ENCODE assay signal across 8 cellular contexts in the genomic region with DNA sequence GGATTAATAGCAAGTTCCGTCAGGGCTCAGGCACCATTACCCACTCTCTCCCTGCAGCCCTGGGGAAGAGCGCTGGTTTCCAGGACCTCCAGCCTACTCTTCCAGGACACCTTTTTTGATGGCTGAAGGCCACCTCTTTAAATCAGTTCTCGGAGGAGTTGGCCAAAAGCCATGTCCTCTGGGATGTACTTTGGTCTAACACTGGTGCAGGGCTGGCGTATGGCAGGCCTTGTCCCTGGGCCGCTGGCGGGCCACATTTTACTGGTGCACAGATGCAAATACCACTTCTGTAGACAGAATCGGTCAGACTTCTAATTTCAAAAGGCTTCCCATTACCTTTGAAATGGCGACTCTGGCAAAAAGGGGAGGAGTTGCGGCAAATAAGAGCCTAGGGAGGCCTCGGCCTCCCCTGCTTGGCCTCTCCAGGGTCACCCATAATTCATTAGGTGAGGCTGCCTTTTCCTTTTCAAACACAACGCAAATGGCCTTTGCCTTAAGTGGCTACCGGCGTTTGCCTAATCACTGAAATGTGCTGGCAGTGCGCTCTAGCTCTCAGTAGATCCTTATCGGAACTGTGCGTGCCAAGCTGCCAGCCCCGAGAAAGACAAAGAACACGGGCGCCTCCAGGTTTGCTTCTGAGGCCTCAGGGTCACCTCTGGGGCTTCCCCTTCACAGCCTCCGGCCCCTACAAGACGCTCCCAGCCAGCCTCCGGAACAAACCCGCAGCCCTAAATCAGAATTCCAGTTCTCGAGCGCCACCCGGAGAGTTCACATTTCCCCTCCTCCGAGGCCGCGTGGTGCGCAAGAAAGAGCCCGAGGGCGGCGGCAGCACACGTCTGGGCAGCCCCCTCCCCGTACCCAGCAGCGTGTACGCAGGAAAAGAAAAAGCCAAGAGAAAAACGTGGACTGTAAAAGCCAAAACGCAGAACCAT.
DNase-seq lines count a peak whose midpoint lies in the region; ATAC-seq, FAIRE-seq and TF ChIP-seq lines count a peak whose summit lies in the region.

No MANE protein-coding gene starts in this region.

- no peaks in the 10 kb centered on the region for H3K9me3 Mint-ChIP-seq in activated naive CD8-positive, alpha-beta T cell treated with anti-CD3 and anti-CD28 coated beads, Interleukin-2, amount 10 ng/mL, durations not matched to agents 7 days and 5 days

- peak overlapping the region; percentile 96 for H3K27ac Mint-ChIP-seq in activated naive CD8-positive, alpha-beta T cell treated with anti-CD3 and anti-CD28 coated beads, Interleukin-2, amount 10 ng/mL, durations not matched to agents 7 days and 5 days

- no peak for TF ChIP-seq CTCF in kidney (IDR thresholded peaks at IDR 0.05; ENCODE audit: borderline replicate concordance, extremely low read depth, insufficient read depth)

- H3K36me3 ChIP-seq in kidney (ENCODE audit: control insufficient read depth in 1 of 2, insufficient read depth in 2 of 2, low read length in 2 of 2): no peaks in the 10 kb centered on the region

- peak; percentile 47 to 49 for DNase-seq in activated CD4-positive, alpha-beta T cell treated with anti-CD3 and anti-CD28 coated beads for 24 hours (ENCODE audit: low read depth in 2 of 2)
- no peak for DNase-seq in activated CD4-positive, alpha-beta T cell treated with anti-CD3 and anti-CD28 coated beads for 1 hour
- DNase-seq in SHP77 treated with DMSO at 0.1 percent for 48 hours (lab: John Stamatoyannopoulos, UW): peak; percentile 36
- peak; percentile 53 for DNase-seq in activated naive CD8-positive, alpha-beta T cell treated with anti-CD3 and anti-CD28 coated beads, Interleukin-2, amount 10 ng/mL, durations not matched to agents 7 days and 5 days
- DNase-seq in kidney: no peak
- peak; percentile 56 for DNase-seq in stimulated activated CD8-positive, alpha-beta memory T cell treated with anti-CD3 and anti-CD28 coated beads, Interleukin-4, amount 100 ng/mL, for 24 hours (ENCODE audit: low read depth)
- DNase-seq in pons (ENCODE audit: low spot score): no peak

- no peaks in the 10 kb centered on the region for H3K9me3 ChIP-seq in kidney (ENCODE audit: control insufficient read depth in 1 of 2, low read length in 2 of 2)

- peak overlapping the region; percentile 22 to 73 for H3K9ac ChIP-seq in kidney (ENCODE audit: low read length in 2 of 2)

- intact Hi-C loops in kidney (cut with DNase I): no loop called here

- ATAC-seq in activated naive CD8-positive, alpha-beta T cell treated with anti-CD3 and anti-CD28 coated beads, Interleukin-2, amount 10 ng/mL, durations not matched to agents 7 days and 5 days (ENCODE audit: low read depth): no peak
- ATAC-seq in GM18870 (IDR thresholded peaks at IDR 0.05; ENCODE audit: unreplicated experiment): no peak

- peak overlapping the region; percentile 48 to 49 for H3K4me3 ChIP-seq in kidney (ENCODE audit: low read length in 2 of 2)

- no peaks in the 10 kb centered on the region for H3K36me3 Mint-ChIP-seq in activated naive CD8-positive, alpha-beta T cell treated with anti-CD3 and anti-CD28 coated beads, Interleukin-2, amount 10 ng/mL, durations not matched to agents 7 days and 5 days

- no peak for FAIRE-seq in kidney (lab: Jason Lieb, UNC)

- H3K4me1 Mint-ChIP-seq in activated naive CD8-positive, alpha-beta T cell treated with anti-CD3 and anti-CD28 coated beads, Interleukin-2, amount 10 ng/mL, durations not matched to agents 7 days and 5 days: peaks cover 31% of the 10 kb centered on the region

- peaks cover 15 to 18% of the 10 kb centered on the region in 2 donors for H3K4me1 ChIP-seq in kidney (ENCODE audit: control insufficient read depth in 1 of 2, insufficient read depth in 1 of 2, low read depth in 1 of 2, low read length in 2 of 2)

- H3K27ac ChIP-seq in kidney (ENCODE audit: low read depth in 2 of 2, low read length in 2 of 2): peak overlapping the region; percentile 72 to 80

- H3K4me3 Mint-ChIP-seq in activated naive CD8-positive, alpha-beta T cell treated with anti-CD3 and anti-CD28 coated beads, Interleukin-2, amount 10 ng/mL, durations not matched to agents 7 days and 5 days: peak overlapping the region; percentile 88

- H3K27me3 Mint-ChIP-seq in activated naive CD8-positive, alpha-beta T cell treated with anti-CD3 and anti-CD28 coated beads, Interleukin-2, amount 10 ng/mL, durations not matched to agents 7 days and 5 days: no peaks in the 10 kb centered on the region

- POLR2A ChIA-PET in activated naive CD8-positive, alpha-beta T cell treated with anti-CD3 and anti-CD28 coated beads, Interleukin-2, amount 10 ng/mL, durations not matched to agents 7 days and 5 days (lab: Charles Lee): interaction anchor here (1.0 to 5.1 kb wide), 4 partner anchors 20 to 76 kb away, joined by 3 to 40 read pairs (median 18); partner anchors contain the start of gene BCOR

Comparison
In these comparisons a context has a peak if more than half of its experiments do, and no peak if none do; other contexts are left out.
1. DNase-seq: peak in activated CD4-positive, alpha-beta T cell treated with anti-CD3 and anti-CD28 coated beads for 24 hours (2 of 2), SHP77 treated with DMSO at 0.1 percent for 48 hours (single experiment), activated naive CD8-positive, alpha-beta T cell treated with anti-CD3 and anti-CD28 coated beads, Interleukin-2, amount 10 ng/mL, durations not matched to agents 7 days and 5 days (single experiment) and stimulated activated CD8-positive, alpha-beta memory T cell treated with anti-CD3 and anti-CD28 coated beads, Interleukin-4, amount 100 ng/mL, for 24 hours (single experiment); none in activated CD4-positive, alpha-beta T cell treated with anti-CD3 and anti-CD28 coated beads for 1 hour (single experiment), kidney (single experiment) and pons (single experiment).